Comparison of ENCODE assay signal across 22 cellular contexts in the genomic region with DNA sequence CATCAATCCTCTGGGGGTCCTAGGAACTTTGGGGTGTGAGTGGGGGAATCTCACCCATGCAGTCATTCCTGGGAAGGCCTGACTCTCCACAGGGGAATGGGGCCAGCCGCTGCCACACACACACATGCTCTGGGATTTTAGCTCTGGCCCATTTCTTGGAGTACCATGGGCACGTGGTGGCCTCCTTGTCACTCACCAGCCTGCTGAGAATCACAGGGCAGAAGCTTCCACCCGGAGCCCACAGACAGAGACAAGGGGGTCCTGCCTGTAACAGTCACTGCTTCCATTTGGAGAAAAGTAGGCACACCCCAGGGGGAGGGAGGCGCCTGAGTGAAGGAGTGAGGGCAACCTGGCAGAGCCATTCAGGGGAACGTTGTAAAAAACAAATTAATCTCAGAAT. TPM values are rescaled to one million over a fixed set of nuclear protein-coding genes. Genes with fewer than 3 reads are reported as not detected.
DNase-seq lines count a peak whose midpoint lies in the region; ATAC-seq and TF ChIP-seq lines count a peak whose summit lies in the region.
"Had no signal": no experiment of that assay in that cellular context is flagged by ENCODE, and none has a peak within 500 bp of the region (broad histone marks: within the 10 kb centered on the region; RNA-seq: fewer than 3 reads in every experiment).

No MANE protein-coding gene starts in this region.

- intact Hi-C loops in stomach (cut with DNase I; ENCODE audit: low total_unique reads), result no loop called here

- H3K9me3 ChIP-seq in BLaER1 (no peaks in the 10 kb centered on the region), stomach (no peaks in the 10 kb centered on the region)

- WGBS in mesendoderm (ENCODE audit: extremely low coverage, insufficient coverage, low lambda C conversion rate), result no CpG with 5 or more reads among the region's 5 CpGs
- 58 to 74% (median 67%) methylated on average over 4 to 5 of the region's 5 CpGs for WGBS in stomach, 5 donors

- H3K4me3 Mint-ChIP-seq in WTC11, result no peak overlapping the region
- H3K4me3 Mint-ChIP-seq: activated CD4-positive, alpha-beta T cell treated with anti-CD3 and anti-CD28 coated beads, Interleukin-2, amount 10 ng/mL, durations not matched to agents 7 days and 5 days; activated CD8-positive, alpha-beta memory T cell treated with anti-CD3 and anti-CD28 coated beads, Interleukin-2, amount 10 ng/mL, durations not matched to agents 7 days and 5 days; activated naive CD4-positive, alpha-beta T cell treated with anti-CD3 and anti-CD28 coated beads, Interleukin-2, amount 10 ng/mL, durations not matched to agents 7 days and 5 days; activated T-cell treated with anti-CD3 and anti-CD28 coated beads, Interleukin-2, amount 50 U/mL, for 72 hours; CD4-positive, alpha-beta memory T cell; stimulated activated naive CD8-positive, alpha-beta T cell treated with anti-CD3 and anti-CD28 coated beads, Interleukin-15, amount 100 ng/mL, for 72 hours had no signal

- 0 out of 2 replicates have a peak overlapping the region, but pooled peaks have one; percentile 41 for H3K27ac Mint-ChIP-seq in WTC11
- H3K27ac Mint-ChIP-seq: activated CD4-positive, alpha-beta T cell treated with anti-CD3 and anti-CD28 coated beads, Interleukin-2, amount 10 ng/mL, durations not matched to agents 7 days and 5 days; activated CD8-positive, alpha-beta memory T cell treated with anti-CD3 and anti-CD28 coated beads, Interleukin-2, amount 10 ng/mL, durations not matched to agents 7 days and 5 days; activated naive CD4-positive, alpha-beta T cell treated with anti-CD3 and anti-CD28 coated beads, Interleukin-2, amount 10 ng/mL, durations not matched to agents 7 days and 5 days; activated T-cell treated with anti-CD3 and anti-CD28 coated beads, Interleukin-2, amount 50 U/mL, for 72 hours; CD4-positive, alpha-beta memory T cell; stimulated activated naive CD8-positive, alpha-beta T cell treated with anti-CD3 and anti-CD28 coated beads, Interleukin-15, amount 100 ng/mL, for 72 hours had no signal

- H3K9ac ChIP-seq in BLaER1 (no peak overlapping the region), mesendoderm (ENCODE audit: low read length) (no peak overlapping the region)

- H4K8ac ChIP-seq in mesendoderm (ENCODE audit: low read depth, low read length), result no peak overlapping the region

- CTCF ChIA-PET in WTC11 (lab: Charles Lee), result interaction anchor here (0.6 to 1.3 kb wide), 3 partner anchors 21 to 633 kb away, joined by 3 to 8 read pairs (median 4); no protein-coding TSS in a partner anchor

- no peaks in the 10 kb centered on the region for H3K79me1 ChIP-seq in mesendoderm (ENCODE audit: low read length)

- TF ChIP-seq CTCF in WTC11 (IDR thresholded peaks at IDR 0.05) (no peak), stomach (IDR thresholded peaks at IDR 0.05) (no peak)

- ATAC-seq in WTC11, result no peak
- ATAC-seq in HG02623 (IDR thresholded peaks at IDR 0.05; ENCODE audit: unreplicated experiment), result no peak
- ATAC-seq: activated CD8-positive, alpha-beta memory T cell treated with anti-CD3 and anti-CD28 coated beads, Interleukin-2, amount 10 ng/mL, durations not matched to agents 7 days and 5 days; activated T-cell treated with anti-CD3 and anti-CD28 coated beads, Interleukin-2, amount 50 U/mL, for 72 hours; GM12878; stimulated activated naive CD8-positive, alpha-beta T cell treated with anti-CD3 and anti-CD28 coated beads, Interleukin-15, amount 100 ng/mL, for 72 hours had no signal

- TF ChIP-seq EP300 in stomach (IDR thresholded peaks at IDR 0.05), result no peak

- H3K79me2 ChIP-seq in mesendoderm (ENCODE audit: control insufficient read depth, insufficient read depth, low read length), result no peaks in the 10 kb centered on the region

- no peak overlapping the region for H2BK15ac ChIP-seq in mesendoderm (replicated peaks; ENCODE audit: low read depth)

- H3K4me1 Mint-ChIP-seq in WTC11, result peaks cover 2% of the 10 kb centered on the region; the same call in 1 of the 2 replicates
- H3K4me1 Mint-ChIP-seq: activated CD4-positive, alpha-beta T cell treated with anti-CD3 and anti-CD28 coated beads, Interleukin-2, amount 10 ng/mL, durations not matched to agents 7 days and 5 days; activated CD8-positive, alpha-beta memory T cell treated with anti-CD3 and anti-CD28 coated beads, Interleukin-2, amount 10 ng/mL, durations not matched to agents 7 days and 5 days; activated naive CD4-positive, alpha-beta T cell treated with anti-CD3 and anti-CD28 coated beads, Interleukin-2, amount 10 ng/mL, durations not matched to agents 7 days and 5 days; CD4-positive, alpha-beta memory T cell; stimulated activated naive CD8-positive, alpha-beta T cell treated with anti-CD3 and anti-CD28 coated beads, Interleukin-15, amount 100 ng/mL, for 72 hours had no signal

- no peak overlapping the region for H2BK5ac ChIP-seq in mesendoderm (ENCODE audit: low read length)

- H3K56ac ChIP-seq in mesendoderm (ENCODE audit: low read length), result peak overlapping the region; percentile 5

- H3K36me3 Mint-ChIP-seq in WTC11, result no peaks in the 10 kb centered on the region
- H3K36me3 Mint-ChIP-seq: activated CD8-positive, alpha-beta memory T cell treated with anti-CD3 and anti-CD28 coated beads, Interleukin-2, amount 10 ng/mL, durations not matched to agents 7 days and 5 days; activated naive CD4-positive, alpha-beta T cell treated with anti-CD3 and anti-CD28 coated beads, Interleukin-2, amount 10 ng/mL, durations not matched to agents 7 days and 5 days; CD4-positive, alpha-beta memory T cell had no signal

- H4K5ac ChIP-seq in mesendoderm (ENCODE audit: low read length), result no peak overlapping the region

- no peak overlapping the region for H3K4me3 ChIP-seq in BLaER1
- no peak overlapping the region for H3K4me3 ChIP-seq in mesendoderm (ENCODE audit: low read length)
- H3K4me3 ChIP-seq in stomach, result no peak overlapping the region
- H3K4me3 ChIP-seq: GM12878 had no signal

- POLR2A ChIA-PET in WTC11 (lab: Charles Lee), result no interaction called here

- no peaks in the 10 kb centered on the region for H4K20me1 ChIP-seq in BLaER1

- H3K23ac ChIP-seq in mesendoderm (ENCODE audit: low read length), result no peak overlapping the region

- H3K36me3 ChIP-seq in BLaER1 (no peaks in the 10 kb centered on the region), mesendoderm (ENCODE audit: control insufficient read depth, insufficient read depth, low read length) (no peaks in the 10 kb centered on the region), stomach (no peaks in the 10 kb centered on the region)

- no peak overlapping the region for H3K4ac ChIP-seq in mesendoderm (ENCODE audit: low read depth, low read length)

- H3K4me1 ChIP-seq in BLaER1, result peaks cover 25% of the 10 kb centered on the region
- H3K4me1 ChIP-seq in mesendoderm (ENCODE audit: control insufficient read depth, low read depth, low read length), result peaks cover 9% of the 10 kb centered on the region
- H3K4me1 ChIP-seq in stomach, result peaks cover 17 to 68% (median 31%) of the 10 kb centered on the region in 4 donors

- H3K9me3 Mint-ChIP-seq in WTC11, result no peaks in the 10 kb centered on the region
- H3K9me3 Mint-ChIP-seq: activated CD4-positive, alpha-beta T cell treated with anti-CD3 and anti-CD28 coated beads, Interleukin-2, amount 10 ng/mL, durations not matched to agents 7 days and 5 days; activated naive CD4-positive, alpha-beta T cell treated with anti-CD3 and anti-CD28 coated beads, Interleukin-2, amount 10 ng/mL, durations not matched to agents 7 days and 5 days; activated T-cell treated with anti-CD3 and anti-CD28 coated beads, Interleukin-2, amount 50 U/mL, for 72 hours; CD4-positive, alpha-beta memory T cell; stimulated activated naive CD8-positive, alpha-beta T cell treated with anti-CD3 and anti-CD28 coated beads, Interleukin-15, amount 100 ng/mL, for 72 hours had no signal

- H2BK120ac ChIP-seq in mesendoderm (ENCODE audit: low read depth, low read length), result no peak overlapping the region

- H3K27ac ChIP-seq in BLaER1, result no peak overlapping the region
- H3K27ac ChIP-seq in mesendoderm (ENCODE audit: low read depth, low read length), result no peak overlapping the region
- H3K27ac ChIP-seq in stomach, result peak overlapping the region in 4 of 5 donors; percentile 27 to 69 (median 64)
- H3K27ac ChIP-seq: epithelial cell of prostate had no signal

- TF ChIP-seq POLR2A in stomach (IDR thresholded peaks at IDR 0.05), result no peak

- H3K27me3 Mint-ChIP-seq in WTC11 (ENCODE audit: low read depth), result no peaks in the 10 kb centered on the region
- H3K27me3 Mint-ChIP-seq: activated CD4-positive, alpha-beta T cell treated with anti-CD3 and anti-CD28 coated beads, Interleukin-2, amount 10 ng/mL, durations not matched to agents 7 days and 5 days had no signal

- no peaks in the 10 kb centered on the region for H3K27me3 ChIP-seq in BLaER1
- no peaks in the 10 kb centered on the region for H3K27me3 ChIP-seq in mesendoderm (ENCODE audit: insufficient read depth, low read length, poor library complexity)
- H3K27me3 ChIP-seq in stomach, result peaks cover 0 to 13% (median 0%) of the 10 kb centered on the region in 3 donors

- H2AK5ac ChIP-seq in mesendoderm (ENCODE audit: low read length), result no peak overlapping the region

- H3K18ac ChIP-seq in mesendoderm (ENCODE audit: low read length), result no peak overlapping the region

- DNase-seq in WTC11 (ENCODE audit: low spot score), result no peak
- no peak for DNase-seq in mesendoderm
- no peak for DNase-seq in stomach
- no peak for DNase-seq in NCI-H446 treated with DMSO at 0.1 percent for 48 hours (lab: John Stamatoyannopoulos, UW)
- no peak for DNase-seq in NCI-H2171 treated with DMSO at 0.1 percent for 48 hours (lab: John Stamatoyannopoulos, UW)
- DNase-seq in pons (ENCODE audit: low spot score), result no peak
- DNase-seq: activated CD4-positive, alpha-beta T cell treated with anti-CD3 and anti-CD28 coated beads, Interleukin-2, amount 10 ng/mL, durations not matched to agents 7 days and 5 days; activated CD8-positive, alpha-beta memory T cell treated with anti-CD3 and anti-CD28 coated beads, Interleukin-2, amount 10 ng/mL, durations not matched to agents 7 days and 5 days; activated naive CD4-positive, alpha-beta T cell treated with anti-CD3 and anti-CD28 coated beads, Interleukin-2, amount 10 ng/mL, durations not matched to agents 7 days and 5 days; activated T-cell treated with anti-CD3 and anti-CD28 coated beads, Interleukin-2, amount 50 U/mL, for 72 hours; CD4-positive, alpha-beta memory T cell; DMS 273 treated with DMSO at 0.1 percent for 48 hours; effector CD8-positive, alpha-beta T cell; GOT3; Kasumi-1; NCI-H526; stimulated activated naive CD8-positive, alpha-beta T cell treated with anti-CD3 and anti-CD28 coated beads, Interleukin-15, amount 100 ng/mL, for 72 hours; T1000 had no signal

- peak overlapping the region; percentile 75; the same call in 1 of the 2 replicates for H3K4me2 ChIP-seq in BLaER1
- H3K4me2 ChIP-seq in mesendoderm (ENCODE audit: low read length), result no peak overlapping the region

RNA-seq across cellular contexts. Expression of a gene that starts 48.8 kb away (rescaled TPM):
- total RNA-seq in WTC11 (2021), result 4.1 to 5.7 TPM (median 5.1 TPM) in 3 replicates
- 2.9 TPM for polyA plus RNA-seq in mesendoderm (2013, experiment 1 of 2)
- 3.1 TPM for polyA plus RNA-seq in mesendoderm (2013, experiment 2 of 2)
- 10 to 100 TPM in 3 of 5 donors, 1 to 10 TPM in 1, under 1 TPM in 1; 0.58 to 58.0 (median 22.8) TPM for total RNA-seq in stomach
- polyA plus RNA-seq in stomach, result 10 to 100 TPM in 2 of 3 donors, 1 to 10 TPM in 1; 5.6 to 13.0 (median 11.6) TPM
- total RNA-seq: activated CD4-positive, alpha-beta T cell treated with anti-CD3 and anti-CD28 coated beads, Interleukin-2, amount 10 ng/mL, durations not matched to agents 7 days and 5 days; activated CD8-positive, alpha-beta memory T cell treated with anti-CD3 and anti-CD28 coated beads, Interleukin-2, amount 10 ng/mL, durations not matched to agents 7 days and 5 days; activated T-cell treated with anti-CD3 and anti-CD28 coated beads, Interleukin-2, amount 50 U/mL, for 72 hours; CD4-positive, alpha-beta memory T cell; GM12878 had no signal
- polyA plus RNA-seq: CD4-positive, alpha-beta memory T cell; GM12878 had no signal

Comparison
In these comparisons a context has a peak if more than half of its experiments do, and no peak if none do; other contexts are left out.
1. H3K27ac ChIP-seq: peak in stomach (4 of 5); none in BLaER1 (single experiment) and mesendoderm (single experiment).